8 cellular contexts compared by ENCODE assay signal in genomic region chr1:110150330-110151174, GRCh38.
DNase-seq lines count a peak whose midpoint lies in the region; ATAC-seq and TF ChIP-seq lines count a peak whose summit lies in the region.

SLC6A17 (plus strand) TSS chr1:110150494; CDS start chr1:110166930, 16,436 bp downstream.

- DNase-seq in DMS53 treated with DMSO at 0.1 percent for 48 hours (lab: John Stamatoyannopoulos, UW; ENCODE audit: unreplicated experiment) (peak; percentile 58), NCI-H1930 (lab: John Stamatoyannopoulos, UW) (peak; percentile 57 to 59), astrocyte of the cerebellum (ENCODE audit: low read depth) (no peak), iPS-NIHi7 (ENCODE audit: extremely low spot score) (peak; percentile 75), HuH-7.5 (ENCODE audit: low spot score) (no peak)
- DNase-seq in stimulated activated effector memory CD8-positive, alpha-beta T cell treated with anti-CD3 and anti-CD28 coated beads, Interleukin-12 subunit alpha, Interleukin-12 subunit beta, amount 100 ng/mL, for 72 hours (ENCODE audit: low spot score in 2 of 2), result peak in 1 of 2 donors; percentile 13
- no peak for DNase-seq in effector CD4-positive, alpha-beta T cell

- ATAC-seq in stimulated activated effector memory CD8-positive, alpha-beta T cell treated with anti-CD3 and anti-CD28 coated beads, Interleukin-12 subunit alpha, Interleukin-12 subunit beta, amount 100 ng/mL, for 72 hours, result peak; percentile 78
- no peak for ATAC-seq in HG03521 (IDR thresholded peaks at IDR 0.05; ENCODE audit: unreplicated experiment)

- H3K4me1 Mint-ChIP-seq in stimulated activated effector memory CD8-positive, alpha-beta T cell treated with anti-CD3 and anti-CD28 coated beads, Interleukin-12 subunit alpha, Interleukin-12 subunit beta, amount 100 ng/mL, for 72 hours, result no peaks in the 10 kb centered on the region

- H3K27ac Mint-ChIP-seq in stimulated activated effector memory CD8-positive, alpha-beta T cell treated with anti-CD3 and anti-CD28 coated beads, Interleukin-12 subunit alpha, Interleukin-12 subunit beta, amount 100 ng/mL, for 72 hours, result no peak within 1 kb of the TSS

- in situ Hi-C loops in astrocyte of the cerebellum (cut with HindIII; ENCODE audit: low sequenced_read_pairs), result no loop called here

- no peak within 1 kb of the TSS for H3K4me3 Mint-ChIP-seq in stimulated activated effector memory CD8-positive, alpha-beta T cell treated with anti-CD3 and anti-CD28 coated beads, Interleukin-12 subunit alpha, Interleukin-12 subunit beta, amount 100 ng/mL, for 72 hours

- H3K9me3 Mint-ChIP-seq in stimulated activated effector memory CD8-positive, alpha-beta T cell treated with anti-CD3 and anti-CD28 coated beads, Interleukin-12 subunit alpha, Interleukin-12 subunit beta, amount 100 ng/mL, for 72 hours, result no peaks in the 10 kb centered on the region

- no peaks in the 10 kb centered on the region for H3K36me3 Mint-ChIP-seq in stimulated activated effector memory CD8-positive, alpha-beta T cell treated with anti-CD3 and anti-CD28 coated beads, Interleukin-12 subunit alpha, Interleukin-12 subunit beta, amount 100 ng/mL, for 72 hours

- TF ChIP-seq CTCF in astrocyte of the cerebellum (IDR thresholded peaks at IDR 0.05; ENCODE audit: low read depth, low read length, missing control alignments), result no peak

- peak within 1 kb of the TSS; percentile 15 for H3K4me3 ChIP-seq in astrocyte of the cerebellum (ENCODE audit: low read depth, low read length)

Comparison
In these comparisons a context has a peak if more than half of its experiments do, and no peak if none do; other contexts are left out.
1. DNase-seq: peak in DMS53 treated with DMSO at 0.1 percent for 48 hours (single experiment), NCI-H1930 (2 of 2) and iPS-NIHi7 (single experiment); none in astrocyte of the cerebellum (single experiment), effector CD4-positive, alpha-beta T cell (single experiment) and HuH-7.5 (single experiment).